8 cellular contexts compared by ENCODE assay signal in the genomic region with DNA sequence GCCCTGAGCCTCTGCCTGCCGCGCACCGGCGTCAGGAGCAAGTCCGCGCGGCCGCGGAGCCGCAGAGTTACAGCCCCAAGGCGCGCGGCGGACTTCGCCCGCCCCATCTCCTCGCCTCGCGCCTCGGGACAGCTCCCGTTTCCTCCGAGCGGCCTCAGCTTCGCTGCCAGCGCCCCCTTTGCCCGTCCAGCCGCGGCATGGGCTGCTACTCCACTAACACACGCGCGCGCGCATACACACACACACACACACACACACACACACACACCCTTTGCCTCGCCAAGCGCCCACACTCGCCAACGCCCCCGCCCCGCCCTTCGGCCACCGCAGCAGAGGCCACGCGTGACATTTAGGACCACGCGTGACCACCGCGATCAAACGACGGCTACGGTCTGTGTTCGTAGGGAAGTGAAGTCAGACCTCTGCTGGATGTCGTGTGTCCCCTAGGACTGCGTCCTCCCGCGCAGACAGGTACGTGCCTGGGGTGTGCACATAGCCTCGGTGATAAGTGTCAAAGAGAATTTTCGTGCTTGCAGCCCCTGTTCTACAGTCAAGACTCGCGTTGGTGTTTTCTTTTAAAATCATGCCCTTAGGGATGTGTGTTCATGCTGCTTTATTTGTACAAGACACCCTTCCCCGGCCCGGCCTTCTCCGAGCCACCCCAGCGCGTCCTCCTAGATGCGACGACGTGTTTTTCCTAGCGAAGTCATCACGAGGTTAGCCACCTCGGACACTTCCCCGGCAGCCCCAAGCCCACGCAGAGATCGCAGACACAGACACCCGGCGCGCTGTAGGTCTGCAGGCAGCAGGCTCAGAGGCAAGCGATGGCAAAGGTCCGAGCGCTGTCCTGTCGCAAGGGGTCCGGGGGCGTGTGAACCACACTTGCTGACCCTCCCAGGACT. TPM values are rescaled to one million over a fixed set of nuclear protein-coding genes. Genes with fewer than 3 reads are reported as not detected.
DNase-seq lines count a peak whose midpoint lies in the region; ATAC-seq and TF ChIP-seq lines count a peak whose summit lies in the region.

No MANE protein-coding gene starts in this region.

- H3K4me3 ChIP-seq in BJ (ENCODE audit: low read depth, low read length) (peak overlapping the region; percentile 91), KMS-11 (IDR thresholded peaks at IDR 0.05; ENCODE audit: insufficient read depth, low read depth, low read length) (no peak overlapping the region), adipocyte (ENCODE audit: low read length) (peak overlapping the region; percentile 82), skin epidermis (peak overlapping the region in 6 of 7 experiments; percentile 7 to 54 (median 46))

- H4K20me1 ChIP-seq in KMS-11 (ENCODE audit: insufficient read depth), result no peaks in the 10 kb centered on the region

- peak overlapping the region; percentile 100 for H2AFZ ChIP-seq in KMS-11 (ENCODE audit: low read depth)

- POLR2A ChIA-PET in BJ (lab: Charles Lee), result interaction anchor here (0.7 to 1.5 kb wide), 3 partner anchors 21 to 494 kb away, joined by 3 to 5 read pairs (median 4); no protein-coding TSS in a partner anchor

- H3K27me3 ChIP-seq in BJ (ENCODE audit: control insufficient read depth, insufficient read depth, low read length) (no peaks in the 10 kb centered on the region), KMS-11 (ENCODE audit: insufficient read depth, low read depth) (peaks cover 9% of the 10 kb centered on the region; the same call in 1 of the 2 replicates), adipocyte (replicated peaks; ENCODE audit: control insufficient read depth, insufficient read depth, low read length) (peaks cover 54% of the 10 kb centered on the region)

- H3K27ac ChIP-seq in KMS-11 (no peak overlapping the region), skin epidermis (peak overlapping the region in 4 of 21 experiments; percentile 60 to 82 (median 73))

- peak overlapping the region; percentile 100 for H3K4me2 ChIP-seq in KMS-11

- H3K36me3 ChIP-seq in BJ (ENCODE audit: control insufficient read depth, insufficient read depth, low read length), result peaks cover 22% of the 10 kb centered on the region
- no peaks in the 10 kb centered on the region for H3K36me3 ChIP-seq in KMS-11 (ENCODE audit: insufficient read depth)
- no peaks in the 10 kb centered on the region for H3K36me3 ChIP-seq in adipocyte (ENCODE audit: control insufficient read depth, insufficient read depth, low read length, severe bottlenecking)

- H3K79me2 ChIP-seq in KMS-11 (ENCODE audit: insufficient read depth, low read depth), result no peaks in the 10 kb centered on the region

- H3K9ac ChIP-seq in KMS-11 (no peak overlapping the region), adipocyte (ENCODE audit: low read length) (peak overlapping the region; percentile 86)

- CTCF ChIA-PET in BJ (lab: Yijun Ruan, JAX), result interaction anchor here (0.6 to 1.2 kb wide), 6 partner anchors 19 to 497 kb away, joined by 3 to 6 read pairs (median 3); no protein-coding TSS in a partner anchor

- no peaks in the 10 kb centered on the region for H3K9me3 ChIP-seq in adipocyte (ENCODE audit: control insufficient read depth, low read length)

- H3K4me1 ChIP-seq in KMS-11 (ENCODE audit: low read depth, poor library complexity, severe bottlenecking) (peaks cover 6% of the 10 kb centered on the region), adipocyte (ENCODE audit: control insufficient read depth, insufficient read depth, low read length) (peaks cover 19% of the 10 kb centered on the region)

- DNase-seq in BJ (ENCODE audit: low read depth) (no peak), adipocyte (ENCODE audit: low read depth) (peak; percentile 83), iPS-NIHi11 (ENCODE audit: low spot score) (peak; percentile 52), NCI-H146 treated with DMSO at 0.1 percent for 48 hours (lab: John Stamatoyannopoulos, UW; ENCODE audit: unreplicated experiment) (no peak), GF-D8 (lab: John Stamatoyannopoulos, UW) (no peak)

- no peak for TF ChIP-seq CTCF in BJ (IDR thresholded peaks at IDR 0.05; ENCODE audit: insufficient read depth, low read depth, low read length)
- TF ChIP-seq CTCF in KMS-11 (conservative IDR thresholded peaks at IDR 0.05; ENCODE audit: low read depth, low read length), result no peak

- ATAC-seq in GM21390 (IDR thresholded peaks at IDR 0.05; ENCODE audit: unreplicated experiment), result no peak

RNA-seq across cellular contexts. Expression of a gene that starts 0.9 kb away (rescaled TPM):
- polyA plus RNA-seq in BJ (2011; rRNA removed), result 68.1 and 72.9 TPM in 2 replicates
- 55.5 and 62.4 TPM in 2 replicates for polyA minus RNA-seq in BJ (2011; rRNA and poly(A)+ RNA removed)

Comparison
In these comparisons a context has a peak if more than half of its experiments do, and no peak if none do; other contexts are left out.
1. DNase-seq: peak in adipocyte (single experiment) and iPS-NIHi11 (single experiment); none in BJ (single experiment), NCI-H146 treated with DMSO at 0.1 percent for 48 hours (single experiment) and GF-D8 (single experiment).